ENCODE assay signal across 23 cellular contexts in the genomic region with DNA sequence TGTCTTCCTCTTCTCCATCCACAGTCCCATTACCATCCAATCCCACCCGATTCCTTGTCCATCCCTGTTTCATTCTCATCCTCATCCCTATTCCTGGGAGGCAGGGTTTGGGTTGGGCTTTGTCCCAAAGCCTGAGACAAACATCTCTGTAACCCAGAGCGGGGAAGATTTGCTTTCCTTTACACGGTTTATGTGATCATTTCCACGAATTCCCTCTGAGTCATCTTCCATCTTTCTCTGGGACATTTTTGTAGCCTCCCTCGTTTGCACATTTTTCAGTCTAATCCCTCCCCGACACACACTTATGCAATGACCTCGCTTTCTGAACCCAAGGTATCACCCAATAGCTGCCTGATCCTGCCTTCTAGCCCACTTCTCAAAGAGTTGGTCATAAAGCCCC. TPM values are rescaled to one million over a fixed set of nuclear protein-coding genes. Genes with fewer than 3 reads are reported as not detected.
DNase-seq lines count a peak whose midpoint lies in the region; ATAC-seq and TF ChIP-seq lines count a peak whose summit lies in the region.
"Had no signal": no experiment of that assay in that cellular context is flagged by ENCODE, and none has a peak within 500 bp of the region (broad histone marks: within the 10 kb centered on the region; RNA-seq: fewer than 3 reads in every experiment).

No MANE protein-coding gene starts in this region.

- TF ChIP-seq CTCF in epithelial cell of esophagus (IDR thresholded peaks at IDR 0.05; ENCODE audit: insufficient read depth, low read depth, low read length, missing control alignments) = no peak
- no peak for TF ChIP-seq CTCF in mucosa of descending colon (IDR thresholded peaks at IDR 0.05)

- no peaks in the 10 kb centered on the region for H3K9me3 ChIP-seq in mucosa of descending colon
- H3K9me3 ChIP-seq: BLaER1, thyroid gland had no signal

- peak; percentile 79 for DNase-seq in AG20443 (ENCODE audit: low spot score)
- DNase-seq in LHCN-M2 (ENCODE audit: low read depth) = peak; percentile 57
- DNase-seq in epithelial cell of esophagus (ENCODE audit: low read depth) = peak; percentile 66
- DNase-seq in mucosa of descending colon = no peak
- DNase-seq in NCI-H1417 (lab: John Stamatoyannopoulos, UW) = no peak
- DNase-seq in HT-29 (ENCODE audit: low spot score) = no peak
- DNase-seq: activated effector memory CD4-positive, alpha-beta T cell treated with anti-CD3 and anti-CD28 coated beads, Interleukin-2, amount 50 U/mL, for 16 hours; amygdala; cerebellar nuclear complex; endodermal cell; H9; naive thymus-derived CD4-positive, alpha-beta T cell; NCI-H1694 treated with DMSO at 0.1 percent for 48 hours; NCI-H446 treated with DMSO at 0.1 percent for 48 hours; SHP77; T-helper 2 cell; thyroid gland had no signal

- no peaks in the 10 kb centered on the region for H3K4me1 ChIP-seq in mucosa of descending colon (ENCODE audit: low read depth)
- H3K4me1 ChIP-seq: BLaER1, thyroid gland had no signal

- peak; percentile 42 for ATAC-seq in mucosa of descending colon
- no peak for ATAC-seq in HG03354 (IDR thresholded peaks at IDR 0.05; ENCODE audit: poor library complexity, severe bottlenecking, unreplicated experiment)
- ATAC-seq in HG02852 (IDR thresholded peaks at IDR 0.05; ENCODE audit: unreplicated experiment) = no peak
- ATAC-seq: naive thymus-derived CD4-positive, alpha-beta T cell had no signal

- H3K4me3 ChIP-seq in epithelial cell of esophagus (ENCODE audit: low read length) = no peak overlapping the region
- H3K4me3 ChIP-seq in mucosa of descending colon = no peak overlapping the region
- H3K4me3 ChIP-seq: BLaER1, skin epidermis, thyroid gland had no signal

- intact Hi-C loops in mucosa of descending colon (cut with DNase I, micrococcal nuclease) = no loop called here

- H3K36me3 ChIP-seq in mucosa of descending colon (ENCODE audit: low read depth) = no peaks in the 10 kb centered on the region
- H3K36me3 ChIP-seq: BLaER1 had no signal

RNA-seq across cellular contexts. Expression of a gene that starts 22.8 kb away (rescaled TPM):
- total RNA-seq in LHCN-M2 (2014; rRNA removed) = not detected in 2 replicates
- 0.01 TPM for polyA plus RNA-seq in LHCN-M2 (2012)
- total RNA-seq in mucosa of descending colon = 10 to 100 TPM in 1 of 3 donors, 1 to 10 TPM in 2; 3.1 to 40.1 (median 5.1) TPM
- total RNA-seq in HT-29 (2014; rRNA removed; shearing (Covaris generic)) = 0.08 TPM in 2 replicates
- polyA plus RNA-seq: naive thymus-derived CD4-positive, alpha-beta T cell had no signal

RNA-seq across cellular contexts. Expression of a gene that starts 23.0 kb away (rescaled TPM):
- total RNA-seq in LHCN-M2 (2014; rRNA removed) = not detected in 2 replicates
- not detected for polyA plus RNA-seq in LHCN-M2 (2012)
- 1 to 10 TPM in 2 of 3 donors, under 1 TPM in 1; 0.32 to 5.8 (median 1.2) TPM for total RNA-seq in mucosa of descending colon
- total RNA-seq in HT-29 (2014; rRNA removed; shearing (Covaris generic)) = not detected in 2 replicates
- total RNA-seq: endodermal cell; H9; liver; naive thymus-derived CD4-positive, alpha-beta T cell; posterior vena cava had no signal
- polyA plus RNA-seq: naive thymus-derived CD4-positive, alpha-beta T cell had no signal

RNA-seq across cellular contexts. Expression of a gene that starts 38.5 kb away (rescaled TPM):
- total RNA-seq in LHCN-M2 (2014; rRNA removed) = not detected in 2 replicates
- 0.11 TPM for polyA plus RNA-seq in LHCN-M2 (2012)
- 1 to 10 TPM in 2 of 3 donors, under 1 TPM in 1; 0.29 to 1.6 (median 1.6) TPM for total RNA-seq in mucosa of descending colon
- 0.23 and 0.26 TPM in 2 replicates for total RNA-seq in HT-29 (2014; rRNA removed; shearing (Covaris generic))
- total RNA-seq: liver had no signal

RNA-seq across cellular contexts. Expression of a gene that starts 38.6 kb away (rescaled TPM):
- total RNA-seq in LHCN-M2 (2014; rRNA removed) = under 0.01 and 0.06 TPM in 2 replicates
- 0.64 TPM for polyA plus RNA-seq in LHCN-M2 (2012)
- 1 to 10 TPM in 1 of 3 donors, under 1 TPM in 2; 0.43 to 1.7 (median 0.70) TPM for total RNA-seq in mucosa of descending colon
- 1.5 and 3.1 TPM in 2 replicates for total RNA-seq in HT-29 (2014; rRNA removed; shearing (Covaris generic))

Comparison
In these comparisons a context has a peak if more than half of its experiments do, and no peak if none do; other contexts are left out.
1. DNase-seq: peak in AG20443 (single experiment), LHCN-M2 (single experiment) and epithelial cell of esophagus (single experiment); none in mucosa of descending colon (0 of 3), NCI-H1417 (0 of 3) and HT-29 (single experiment).